ENCODE assay signal across 14 cellular contexts in genomic region chr3:145952541-145952940, GRCh38.
DNase-seq lines count a peak whose midpoint lies in the region; ATAC-seq and TF ChIP-seq lines count a peak whose summit lies in the region.
"Had no signal": no experiment of that assay in that cellular context is flagged by ENCODE, and none has a peak within 500 bp of the region (broad histone marks: within the 10 kb centered on the region; RNA-seq: fewer than 3 reads in every experiment).

No MANE protein-coding gene starts in this region.

- H3K27me3 ChIP-seq in right atrium auricular region: no peaks in the 10 kb centered on the region

- ATAC-seq in Right ventricle myocardium superior (ENCODE audit: poor library complexity): peak; percentile 43
- ATAC-seq: stimulated activated naive CD8-positive, alpha-beta T cell treated with anti-CD3 and anti-CD28 coated beads, Interleukin-15, Interleukin-2, amounts not matched to agents 100 U/mL and 50 U/mL, for 24 hours had no signal

- H3K4me1 ChIP-seq in right atrium auricular region: no peaks in the 10 kb centered on the region

- H3K36me3 ChIP-seq in right atrium auricular region: no peaks in the 10 kb centered on the region

- H3K27ac ChIP-seq in right atrium auricular region: no peak overlapping the region

- intact Hi-C loops in Right ventricle myocardium superior (cut with DNase I): no loop called here

- no peak overlapping the region for H3K4me3 ChIP-seq in right atrium auricular region
- H3K4me3 ChIP-seq in fibroblast of pulmonary artery (replicated peaks; ENCODE audit: low read depth, low read length): no peak overlapping the region
- H3K4me3 ChIP-seq: skin epidermis had no signal

- DNase-seq in Right ventricle myocardium superior (no peak), right atrium auricular region (ENCODE audit: low spot score) (no peak), T1000 (lab: John Stamatoyannopoulos, UW) (peak; percentile 20), fibroblast of pulmonary artery (ENCODE audit: low read depth) (peak; percentile 73), stromal cell of bone marrow (ENCODE audit: low read depth) (peak; percentile 74), DMS79 treated with DMSO at 0.1 percent for 48 hours (lab: John Stamatoyannopoulos, UW) (no peak), GM19238 (ENCODE audit: insufficient read length, low spot score) (no peak), AG08396 (ENCODE audit: low spot score) (no peak)
- DNase-seq: ACHN; activated T-cell treated with anti-CD3 and anti-CD28 coated beads for 4 hours; NCI-H1436; NCI-H510A; stimulated activated naive CD8-positive, alpha-beta T cell treated with anti-CD3 and anti-CD28 coated beads, Interleukin-15, Interleukin-2, amounts not matched to agents 100 U/mL and 50 U/mL, for 24 hours had no signal

- no peak for TF ChIP-seq CTCF in right atrium auricular region (IDR thresholded peaks at IDR 0.05)
- no peak for TF ChIP-seq CTCF in fibroblast of pulmonary artery (IDR thresholded peaks at IDR 0.05; ENCODE audit: low read length, missing control alignments)

- peaks cover 0 to 6% of the 10 kb centered on the region in 2 donors for H3K9me3 ChIP-seq in right atrium auricular region

Comparison
In these comparisons a context has a peak if more than half of its experiments do, and no peak if none do; other contexts are left out.
1. DNase-seq: peak in T1000 (single experiment), fibroblast of pulmonary artery (single experiment) and stromal cell of bone marrow (single experiment); none in Right ventricle myocardium superior (single experiment), right atrium auricular region (single experiment), DMS79 treated with DMSO at 0.1 percent for 48 hours (single experiment), GM19238 (single experiment) and AG08396 (single experiment).